Comparison of ENCODE assay signal across 35 cellular contexts in genomic region chrX:102044496-102044895, GRCh38.
"Had no signal": no experiment of that assay in that cellular context is flagged by ENCODE, and none has a peak within 500 bp of the region (broad histone marks: within the 10 kb centered on the region; RNA-seq: fewer than 3 reads in every experiment).

No MANE protein-coding gene starts in this region.

- H3K36me3 ChIP-seq: MG63 had no signal

- DNase-seq: Karpas-422, Kasumi-1, KBM-7, KG1, MG63, MM.1S, MV-4-11, NCI-H1048, NCI-H1092, NCI-H1092 treated with DMSO at 0.1 percent for 48 hours, NCI-H1105, NCI-H1105 treated with DMSO at 0.1 percent for 48 hours, NCI-H1417, NCI-H1417 treated with DMSO at 0.1 percent for 48 hours, NCI-H1436, NCI-H1436 treated with DMSO at 0.1 percent for 48 hours, NCI-H146, NCI-H1694, NCI-H1694 treated with DMSO at 0.1 percent for 48 hours, NCI-H187, NCI-H187 treated with DMSO at 0.1 percent for 48 hours, NCI-H1930, NCI-H2029, NCI-H2029 treated with DMSO at 0.1 percent for 48 hours, NCI-H2081, NCI-H2081 treated with DMSO at 0.1 percent for 48 hours, NCI-H2107, NCI-H2171, NCI-H2171 treated with DMSO at 0.1 percent for 48 hours, NCI-H2227 treated with DMSO at 0.1 percent for 48 hours, NCI-H226, NCI-H345, NCI-H446, NCI-H446 treated with DMSO at 0.1 percent for 48 hours had no signal

- H3K27ac ChIP-seq: KMS-11 had no signal

- H3K4me3 ChIP-seq: MG63 had no signal

- H3K9me3 ChIP-seq: MG63 had no signal

- H3K27me3 ChIP-seq: MG63 had no signal
